23 cellular contexts compared by ENCODE assay signal in the genomic region with DNA sequence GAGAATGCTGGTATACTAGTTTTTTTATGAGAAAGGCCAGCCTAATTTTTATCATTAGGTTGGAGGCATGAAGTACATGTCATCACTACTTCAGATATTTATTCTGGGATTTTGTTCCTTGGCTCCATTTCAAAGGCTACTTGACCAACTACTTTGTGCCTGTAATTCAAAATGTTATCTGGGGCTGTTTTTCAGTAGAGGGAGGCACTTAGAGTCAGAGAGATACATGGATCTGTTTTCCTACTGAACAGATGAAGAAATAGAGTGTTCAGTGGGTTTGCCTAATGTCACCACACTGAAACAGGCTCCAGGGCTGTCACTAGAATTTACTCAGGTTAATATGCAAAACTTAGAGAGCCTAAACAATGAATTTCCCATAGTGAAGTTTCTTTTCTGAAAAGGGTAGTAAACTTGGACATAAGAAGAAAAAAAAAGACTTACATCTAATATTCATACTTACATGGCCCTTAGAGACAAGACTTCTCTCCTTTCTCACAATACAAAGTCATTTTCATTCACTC.
"Had no signal": no experiment of that assay in that cellular context is flagged by ENCODE, and none has a peak within 500 bp of the region (broad histone marks: within the 10 kb centered on the region; RNA-seq: fewer than 3 reads in every experiment).

No MANE protein-coding gene starts in this region.

- H3K27ac ChIP-seq: HL-60, KMS-11, RWPE1, SJSA1, SK-N-MC had no signal

- H3K9ac ChIP-seq: KMS-11 had no signal

- DNase-seq: Kasumi-1, MM.1S, NCI-H1092 treated with DMSO at 0.1 percent for 48 hours, NCI-H1436, NCI-H187, NCI-H2081, NCI-H2107, NCI-H2227 treated with DMSO at 0.1 percent for 48 hours, NCI-H446, NCI-H510A, NCI-H524 treated with DMSO at 0.1 percent for 48 hours, NCI-H69, NCI-H774, PC-3, SIG-M5, T-helper 1 cell had no signal

- H3K4me3 ChIP-seq: K562, SJSA1, SK-N-MC had no signal

- H3K4me1 ChIP-seq: SJSA1 had no signal

- H3K4me2 ChIP-seq: KMS-11 had no signal

- H3K36me3 ChIP-seq: SJSA1 had no signal

- ATAC-seq: K562, Panc1, PC-3 had no signal

- H3K27me3 ChIP-seq: SJSA1 had no signal
